Comparison of ENCODE assay signal across 1 cellular context in genomic region chr5:157544623-157544989, GRCh38.
TF ChIP-seq lines count a peak whose summit lies in the region.

No MANE protein-coding gene starts in this region.

TF ChIP-seq in K562, 482 proteins besides CTCF, POLR2A, EP300 and RAD21 (continued from another document and continues in another):
- TF ChIP-seq ZBTB40 (IDR thresholded peaks at IDR 0.05) (no peak), ZBTB40 (CRISPR knock-in tag; IDR thresholded peaks at IDR 0.05) (no peak), ZBTB49 (CRISPR knock-in tag; IDR thresholded peaks at IDR 0.05; ENCODE audit: borderline replicate concordance) (no peak), ZNF785 (CRISPR knock-in tag; IDR thresholded peaks at IDR 0.05) (no peak), RAD51 (IDR thresholded peaks at IDR 0.05; ENCODE audit: borderline replicate concordance, low read depth) (peak; percentile 10; the same call in 1 of the 2 replicates), ZBTB5 (IDR thresholded peaks at IDR 0.05) (peak; percentile 68), IRF9 (tag; IDR thresholded peaks at IDR 0.05) (no peak), NELFE (IDR thresholded peaks at IDR 0.05; ENCODE audit: insufficient read depth, insufficient read length) (no peak), FOXA3 (CRISPR knock-in tag; conservative IDR thresholded peaks at IDR 0.05 in 1 of 2, IDR thresholded peaks at IDR 0.05 in 1 of 2) (no peak), HES1 (IDR thresholded peaks at IDR 0.05; ENCODE audit: low read depth) (no peak), ZFP91 (CRISPR knock-in tag; IDR thresholded peaks at IDR 0.05) (no peak), JUNB (CRISPR knock-in tag; conservative IDR thresholded peaks at IDR 0.05) (no peak), ZNF583 (CRISPR knock-in tag; IDR thresholded peaks at IDR 0.05) (no peak), SFPQ (IDR thresholded peaks at IDR 0.05; ENCODE audit: low read depth, low read length) (no peak), CGGBP1 (CRISPR knock-in tag; IDR thresholded peaks at IDR 0.05) (no peak), VEZF1 (CRISPR knock-in tag; IDR thresholded peaks at IDR 0.05) (peak; percentile 14; the same call in 1 of the 2 replicates), NFE2 (IDR thresholded peaks at IDR 0.05; ENCODE audit: low read depth) (0 out of 2 replicates have a peak, but pooled peaks have one; percentile 5), EP400 (IDR thresholded peaks at IDR 0.05) (peak; percentile 32; the same call in 1 of the 2 replicates), NCOR1 (IDR thresholded peaks at IDR 0.05) (peak; percentile 71), HMBOX1 (IDR thresholded peaks at IDR 0.05) (peak; percentile 63), ZMIZ1 (IDR thresholded peaks at IDR 0.05; ENCODE audit: low read depth in 2 of 2, low read length in 2 of 2) (no peak), NR4A1 (CRISPR knock-in tag; IDR thresholded peaks at IDR 0.05) (no peak), NR4A1 (tag; IDR thresholded peaks at IDR 0.05) (0 out of 2 replicates have a peak, but pooled peaks have one; percentile 3)
